ENCODE assay signal across 8 cellular contexts in the genomic region with DNA sequence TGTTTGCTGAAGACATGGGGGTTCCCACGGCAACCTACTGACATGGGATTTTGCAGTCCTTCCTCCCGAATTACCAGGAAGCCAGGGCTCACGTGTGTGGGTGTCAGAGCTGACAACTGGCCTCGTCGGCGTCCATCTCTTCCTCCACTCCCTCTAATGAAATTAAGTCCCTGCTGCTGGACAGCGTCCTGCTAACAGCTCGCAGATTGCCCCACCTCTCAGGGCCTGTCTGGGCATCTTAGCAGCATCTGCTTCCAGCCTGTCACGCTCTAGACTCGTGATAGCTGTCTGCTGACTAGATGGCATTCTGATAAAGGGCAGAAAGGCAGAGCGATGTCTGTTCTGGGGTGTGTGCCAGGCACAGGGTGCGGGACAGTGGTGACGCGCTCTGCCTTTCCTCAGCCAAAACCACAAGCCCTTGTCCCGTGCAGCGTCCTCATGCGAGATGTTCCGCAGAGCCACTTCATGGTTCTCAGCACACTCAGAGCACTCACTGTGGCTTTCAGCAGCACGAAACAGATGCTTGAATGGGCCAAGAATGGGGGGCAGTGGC.
DNase-seq lines count a peak whose midpoint lies in the region; ATAC-seq and TF ChIP-seq lines count a peak whose summit lies in the region.

No MANE protein-coding gene starts in this region.

- H3K4me3 Mint-ChIP-seq in T-helper 1 cell treated with Interleukin-12 subunit alpha and Interleukin-12 subunit beta and Interleukin-4 antibody, amounts not matched to agents 30 μg/mL and 1 μg/mL, for 36 hours: peak overlapping the region; percentile 35
- H3K4me3 Mint-ChIP-seq in brain: peak overlapping the region; percentile 10 to 67 (median 48)

- peak overlapping the region; percentile 52 for H3K27ac Mint-ChIP-seq in T-helper 1 cell treated with Interleukin-12 subunit alpha and Interleukin-12 subunit beta and Interleukin-4 antibody, amounts not matched to agents 30 μg/mL and 1 μg/mL, for 36 hours
- H3K27ac Mint-ChIP-seq in brain: peak overlapping the region; percentile 91 to 97 (median 96)

- ATAC-seq in HG02588 (IDR thresholded peaks at IDR 0.05; ENCODE audit: unreplicated experiment) (no peak), GM21825 (IDR thresholded peaks at IDR 0.05; ENCODE audit: unreplicated experiment) (no peak)

- H3K36me3 Mint-ChIP-seq in T-helper 1 cell treated with Interleukin-12 subunit alpha and Interleukin-12 subunit beta and Interleukin-4 antibody, amounts not matched to agents 30 μg/mL and 1 μg/mL, for 36 hours (ENCODE audit: low read depth): peaks cover 16% of the 10 kb centered on the region
- H3K36me3 Mint-ChIP-seq in brain: peaks cover 5% of the 10 kb centered on the region

- peaks cover 21% of the 10 kb centered on the region for H3K4me1 Mint-ChIP-seq in T-helper 1 cell treated with Interleukin-12 subunit alpha and Interleukin-12 subunit beta and Interleukin-4 antibody, amounts not matched to agents 30 μg/mL and 1 μg/mL, for 36 hours (ENCODE audit: low read depth)
- H3K4me1 Mint-ChIP-seq in brain: peaks cover 38% of the 10 kb centered on the region

- H3K9me3 Mint-ChIP-seq in T-helper 1 cell treated with Interleukin-12 subunit alpha and Interleukin-12 subunit beta and Interleukin-4 antibody, amounts not matched to agents 30 μg/mL and 1 μg/mL, for 36 hours: peaks cover 11% of the 10 kb centered on the region
- H3K9me3 Mint-ChIP-seq in brain: peaks cover 7 to 21% (median 14%) of the 10 kb centered on the region in 5 experiments

- TF ChIP-seq CTCF in brain (conservative IDR thresholded peaks at IDR 0.05): no peak

- DNase-seq in GM03348 (ENCODE audit: low spot score) (peak; percentile 83), inferior parietal cortex (ENCODE audit: extremely low spot score) (peak; percentile 44), OCI-M2 (lab: John Stamatoyannopoulos, UW; ENCODE audit: unreplicated experiment) (no peak)
- DNase-seq in stimulated activated CD4-positive, alpha-beta T cell treated with anti-CD3 and anti-CD28 coated beads, Interleukin-2, amount 100 ng/mL, for 4 hours (ENCODE audit: low read depth): peak; percentile 11

- H3K27me3 Mint-ChIP-seq in T-helper 1 cell treated with Interleukin-12 subunit alpha and Interleukin-12 subunit beta and Interleukin-4 antibody, amounts not matched to agents 30 μg/mL and 1 μg/mL, for 36 hours (ENCODE audit: low read depth): no peaks in the 10 kb centered on the region
- no peaks in the 10 kb centered on the region for H3K27me3 Mint-ChIP-seq in brain
